Comparison of ENCODE assay signal across 14 cellular contexts in the genomic region with DNA sequence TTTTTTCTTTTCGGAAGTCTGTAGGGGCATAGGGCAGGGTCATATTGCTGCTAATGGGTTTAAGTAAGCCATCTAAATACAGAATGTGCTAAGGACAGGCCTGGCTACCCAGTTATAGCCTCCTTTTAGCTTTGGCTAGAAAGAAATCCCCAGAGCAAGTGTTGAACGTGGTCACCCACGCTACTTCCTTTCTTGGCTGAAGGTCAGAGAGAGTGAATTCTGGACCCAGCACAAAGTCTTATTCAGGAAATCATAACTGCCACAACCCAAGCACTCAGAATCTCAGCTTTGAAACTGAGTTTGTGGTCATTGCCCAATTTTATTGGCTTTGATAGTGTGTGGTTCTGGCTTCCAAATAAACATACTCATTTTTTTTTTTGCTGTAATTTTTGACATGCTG.
DNase-seq lines count a peak whose midpoint lies in the region; ATAC-seq and TF ChIP-seq lines count a peak whose summit lies in the region.
"Had no signal": no experiment of that assay in that cellular context is flagged by ENCODE, and none has a peak within 500 bp of the region (broad histone marks: within the 10 kb centered on the region; RNA-seq: fewer than 3 reads in every experiment).

No MANE protein-coding gene starts in this region.

- H4K20me1 ChIP-seq in mammary epithelial cell (ENCODE audit: insufficient read depth, low read length), result no peaks in the 10 kb centered on the region
- H4K20me1 ChIP-seq in Karpas-422 (ENCODE audit: insufficient read depth, low read depth, low read length), result no peaks in the 10 kb centered on the region

- CTCF ChIA-PET in mammary epithelial cell (lab: Charles Lee; ENCODE audit: low non-redundant PET), result no interaction called here

- 18% methylated on average over 3 of the region's 3 CpGs for WGBS in mammary epithelial cell (ENCODE audit: low coverage, missing lambda C conversion rate)

- H3K27me3 ChIP-seq in mammary epithelial cell (ENCODE audit: insufficient read depth, low read length), result no peaks in the 10 kb centered on the region
- H3K27me3 ChIP-seq in Karpas-422 (ENCODE audit: low read length), result no peaks in the 10 kb centered on the region
- no peaks in the 10 kb centered on the region for H3K27me3 ChIP-seq in foreskin keratinocyte

- H3K79me2 ChIP-seq in mammary epithelial cell (ENCODE audit: insufficient read depth, low read length) (no peaks in the 10 kb centered on the region), Karpas-422 (ENCODE audit: low read length) (no peaks in the 10 kb centered on the region)

- dilution Hi-C loops in mammary epithelial cell (cut with HindIII; ENCODE audit: low sequenced_read_pairs), result no loop called here

- BruUV-seq in mammary epithelial cell (replicated peaks; lab: Mats Ljungman, UMichigan), result no TSS peak

- peak; percentile 3 for DNase-seq in NK-92 treated with Interleukin-12 subunit alpha and Interleukin-12 subunit beta, amount 100 ng/mL, for 24 hours (lab: John Stamatoyannopoulos, UW)
- DNase-seq in NK-92 (lab: John Stamatoyannopoulos, UW; ENCODE audit: unreplicated experiment) (no peak), mammary epithelial cell (no peak), left lobe of liver (ENCODE audit: low spot score) (peak; percentile 49), ureter (ENCODE audit: low spot score) (peak; percentile 61), Karpas-422 (no peak), foreskin keratinocyte (no peak)
- DNase-seq: 8988T; activated CD4-positive, alpha-beta memory T cell treated with anti-CD3 and anti-CD28 coated beads, Interleukin-2, amount 10 ng/mL, durations not matched to agents 7 days and 5 days; activated naive CD4-positive, alpha-beta T cell; NCI-H1694 treated with DMSO at 0.1 percent for 48 hours; stimulated activated naive CD8-positive, alpha-beta T cell treated with anti-CD3 and anti-CD28 coated beads, Interleukin-15, amount 100 ng/mL, for 72 hours; T-helper 17 cell had no signal

- H3K36me3 ChIP-seq in mammary epithelial cell (ENCODE audit: insufficient read depth, low read length) (no peaks in the 10 kb centered on the region), Karpas-422 (ENCODE audit: insufficient read depth, low read length) (no peaks in the 10 kb centered on the region)

- H3K27ac ChIP-seq in mammary epithelial cell (ENCODE audit: insufficient read depth, low read depth, low read length), result peak overlapping the region; percentile 31
- no peak overlapping the region for H3K27ac ChIP-seq in Karpas-422 (ENCODE audit: low read length)
- H3K27ac ChIP-seq in foreskin keratinocyte, result no peak overlapping the region

- H3K4me3 ChIP-seq in mammary epithelial cell (replicated peaks in 1 of 3; ENCODE audit: insufficient read depth in 1 of 3, low read depth in 2 of 3, low read length in 3 of 3), result no peak overlapping the region
- no peak overlapping the region for H3K4me3 ChIP-seq in Karpas-422 (ENCODE audit: low read length)

- H3K9me3 ChIP-seq in mammary epithelial cell (replicated peaks; ENCODE audit: insufficient read depth, low read length) (no peaks in the 10 kb centered on the region), Karpas-422 (ENCODE audit: low read length) (peaks cover 2% of the 10 kb centered on the region; the same call in 1 of the 2 replicates)

- H3K9ac ChIP-seq in mammary epithelial cell (ENCODE audit: insufficient read depth, low read length) (no peak overlapping the region), Karpas-422 (ENCODE audit: low read length) (no peak overlapping the region)

- H3K4me1 ChIP-seq in mammary epithelial cell (ENCODE audit: insufficient read depth, low read length) (peaks cover 24% of the 10 kb centered on the region), Karpas-422 (ENCODE audit: low read length) (no peaks in the 10 kb centered on the region), foreskin keratinocyte (peaks cover 24% of the 10 kb centered on the region)

- H3K4me2 ChIP-seq in mammary epithelial cell (ENCODE audit: insufficient read depth, low read depth, low read length) (no peak overlapping the region), Karpas-422 (ENCODE audit: low read depth, low read length, poor library complexity, severe bottlenecking) (no peak overlapping the region)

- H2AFZ ChIP-seq in mammary epithelial cell (ENCODE audit: low read depth, low read length), result peak overlapping the region; percentile 92
- no peak overlapping the region for H2AFZ ChIP-seq in Karpas-422 (ENCODE audit: low read length)

- TF ChIP-seq CTCF in mammary epithelial cell (conservative IDR thresholded peaks at IDR 0.05 in 1 of 2, IDR thresholded peaks at IDR 0.05 in 1 of 2; ENCODE audit: extremely low read depth in 1 of 2, insufficient read depth in 1 of 2, low read depth in 1 of 2, low read length in 2 of 2) (no peak), foreskin keratinocyte (conservative IDR thresholded peaks at IDR 0.05) (no peak)

- in situ Hi-C loops in mammary epithelial cell (cut with MboI; ENCODE audit: low sequenced_read_pairs in 2 of 2), result no loop called here

- intact Hi-C loops in mammary epithelial cell (cut with micrococcal nuclease), result loop anchor here (5.0 to 10.0 kb wide), 3 partner anchors 148 to 708 kb away; no protein-coding TSS in a partner anchor

- peak; percentile 72 for ATAC-seq in left lobe of liver
- ATAC-seq in HG03571 (IDR thresholded peaks at IDR 0.05; ENCODE audit: unreplicated experiment), result no peak
- ATAC-seq in foreskin keratinocyte, result no peak
- ATAC-seq: stimulated activated naive CD8-positive, alpha-beta T cell treated with anti-CD3 and anti-CD28 coated beads, Interleukin-15, amount 100 ng/mL, for 72 hours; T-helper 17 cell had no signal

- H3K9me2 ChIP-seq in Karpas-422 (replicated peaks; ENCODE audit: insufficient read depth, low read length), result no peaks in the 10 kb centered on the region

Comparison
In these comparisons a context has a peak if more than half of its experiments do, and no peak if none do; other contexts are left out.
1. DNase-seq: peak in NK-92 treated with Interleukin-12 subunit alpha and Interleukin-12 subunit beta, amount 100 ng/mL, for 24 hours (single experiment), left lobe of liver (single experiment) and ureter (single experiment); none in NK-92 (single experiment), mammary epithelial cell (single experiment), Karpas-422 (single experiment) and foreskin keratinocyte (0 of 2).